10 cellular contexts compared by ENCODE assay signal in genomic region chr9:76912631-76913275, GRCh38. TPM values are rescaled to one million over a fixed set of nuclear protein-coding genes. Genes with fewer than 3 reads are reported as not detected.
A peak's percentile ranks its signal among the peaks of the same experiment; 100 is the strongest.
DNase-seq lines count a peak whose midpoint lies in the region; ATAC-seq and TF ChIP-seq lines count a peak whose summit lies in the region.
"Had no signal": no experiment of that assay in that cellular context is flagged by ENCODE, and none has a peak within 500 bp of the region (broad histone marks: within the 10 kb centered on the region; RNA-seq: fewer than 3 reads in every experiment).

No MANE protein-coding gene starts in this region.

- no peak overlapping the region for H3K27ac ChIP-seq in esophagus muscularis mucosa (replicated peaks in 1 of 4)

- intact Hi-C loops in esophagus muscularis mucosa (cut with DNase I), result no loop called here

- no peak for TF ChIP-seq POLR2A in esophagus muscularis mucosa (IDR thresholded peaks at IDR 0.05; ENCODE audit: low read depth)

- DNase-seq in GM03348 (ENCODE audit: low spot score) (peak; percentile 29), SKM-1 treated with dmso at 0.1 percent for 144 hours (lab: John Stamatoyannopoulos, UW; ENCODE audit: unreplicated experiment) (peak; percentile 45), left kidney (ENCODE audit: low read depth, low spot score) (peak; percentile 18), T-helper 2 cell (no peak), NCI-H1092 treated with DMSO at 0.1 percent for 48 hours (lab: John Stamatoyannopoulos, UW) (no peak), esophagus muscularis mucosa (ENCODE audit: extremely low spot score) (no peak)
- DNase-seq in activated CD4-positive, alpha-beta T cell treated with anti-CD3 and anti-CD28 coated beads, Interleukin-2, amount 50 U/mL, for 4 hours, result no peak
- DNase-seq: activated naive CD4-positive, alpha-beta T cell treated with anti-CD3 and anti-CD28 coated beads, Interleukin-2, amount 50 U/mL, for 16 hours had no signal

- no peaks in the 10 kb centered on the region for H3K36me3 ChIP-seq in esophagus muscularis mucosa
- H3K36me3 ChIP-seq: thoracic aorta had no signal

- TF ChIP-seq CTCF in esophagus muscularis mucosa (IDR thresholded peaks at IDR 0.05), result no peak

- no peaks in the 10 kb centered on the region for H3K4me1 ChIP-seq in esophagus muscularis mucosa

- no peaks in the 10 kb centered on the region for H3K27me3 ChIP-seq in esophagus muscularis mucosa

- 59% methylated on average over 6 of the region's 6 CpGs for WGBS in esophagus muscularis mucosa

- peak; percentile 61 for ATAC-seq in HG03457 (IDR thresholded peaks at IDR 0.05; ENCODE audit: unreplicated experiment)

- no peak for TF ChIP-seq EP300 in esophagus muscularis mucosa (IDR thresholded peaks at IDR 0.05)

- no peak overlapping the region for H3K4me3 ChIP-seq in esophagus muscularis mucosa
- H3K4me3 ChIP-seq: thoracic aorta had no signal

- H3K9me3 ChIP-seq in esophagus muscularis mucosa, result no peaks in the 10 kb centered on the region
- H3K9me3 ChIP-seq: thoracic aorta had no signal

RNA-seq across cellular contexts. Expression of gene PRUNE2, which starts 6.8 kb away (rescaled TPM):
- total RNA-seq in esophagus muscularis mucosa, result 100 to 1,000 TPM; 586 to 728 (median 654) TPM

Comparison
In these comparisons a context has a peak if more than half of its experiments do, and no peak if none do; other contexts are left out.
1. DNase-seq: peak in GM03348 (single experiment), SKM-1 treated with dmso at 0.1 percent for 144 hours (single experiment) and left kidney (single experiment); none in T-helper 2 cell (0 of 5), NCI-H1092 treated with DMSO at 0.1 percent for 48 hours (single experiment), esophagus muscularis mucosa (single experiment) and activated CD4-positive, alpha-beta T cell treated with anti-CD3 and anti-CD28 coated beads, Interleukin-2, amount 50 U/mL, for 4 hours (0 of 2).